Comparison of ENCODE assay signal across 23 cellular contexts in genomic region chr20:21632031-21632430, GRCh38.
"Had no signal": no experiment of that assay in that cellular context is flagged by ENCODE, and none has a peak within 500 bp of the region (broad histone marks: within the 10 kb centered on the region; RNA-seq: fewer than 3 reads in every experiment).

No MANE protein-coding gene starts in this region.

- H3K4me3 ChIP-seq: PC-9 had no signal

- FAIRE-seq: astrocyte, TTC549 had no signal

- H3K27ac ChIP-seq: PC-9, WERI-Rb-1 had no signal

- H2AFZ ChIP-seq: PC-9 had no signal

- H3K36me3 ChIP-seq: WERI-Rb-1 had no signal

- H3K4me2 ChIP-seq: PC-9 had no signal

- DNase-seq: activated CD4-positive, alpha-beta memory T cell treated with anti-CD3 and anti-CD28 coated beads, Interleukin-2, amount 10 ng/mL, durations not matched to agents 7 days and 5 days; activated CD4-positive, alpha-beta T cell treated with anti-CD3 and anti-CD28 coated beads for 36 hours; activated CD4-positive, alpha-beta T cell treated with anti-CD3 and anti-CD28 coated beads, Interleukin-2, amount 50 U/mL, for 1 hour; activated gamma-delta T cell; activated naive CD4-positive, alpha-beta T cell treated with anti-CD3 and anti-CD28 coated beads for 36 hours; activated T-cell treated with anti-CD3 and anti-CD28 coated beads for 4 hours; activated T-cell treated with anti-CD3 and anti-CD28 coated beads, Interleukin-2, amount 50 U/mL, for 48 hours; amygdala; NCI-H1417; NCI-H1930; NCI-H2171; NCI-H2227 treated with DMSO at 0.1 percent for 48 hours; NCI-H446 treated with DMSO at 0.1 percent for 48 hours; NCI-H526; NCI-H82; PC-9; SIG-M5; T-cell; T-helper 2 cell; T1000; WERI-Rb-1 had no signal
